In the genomic region with DNA sequence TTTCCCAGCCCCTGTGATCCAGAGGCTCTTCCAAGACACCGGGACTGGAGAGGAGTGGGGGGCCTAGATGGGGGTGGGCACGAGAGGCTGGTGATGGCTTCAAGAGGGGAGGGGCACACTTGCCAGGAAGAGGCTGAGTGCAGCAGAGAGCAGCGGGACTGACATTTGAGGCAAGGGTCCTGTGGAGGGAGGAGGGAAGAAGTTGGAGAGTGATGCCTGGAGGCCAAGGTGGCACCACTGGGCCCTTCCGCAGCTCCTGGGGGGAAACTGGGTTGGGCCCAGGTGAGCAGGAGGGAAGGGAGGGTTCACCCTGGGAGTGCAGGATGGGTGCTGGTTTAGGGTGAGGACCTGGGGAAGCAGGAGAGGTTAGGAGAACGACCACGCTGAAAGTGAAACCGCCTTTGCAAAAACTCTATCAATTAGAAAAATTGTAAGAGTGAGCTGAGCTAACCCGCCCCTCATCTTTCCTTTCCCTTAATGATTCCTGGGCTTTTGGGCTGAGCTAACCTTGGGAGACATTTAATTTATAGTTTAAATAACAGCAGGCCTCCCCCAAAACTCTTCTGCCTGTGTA, we compare ENCODE assay signal across 21 cellular contexts. TPM values are rescaled to one million over a fixed set of nuclear protein-coding genes. Genes with fewer than 3 reads are reported as not detected.
DNase-seq lines count a peak whose midpoint lies in the region; TF ChIP-seq lines count a peak whose summit lies in the region.
"Had no signal": no experiment of that assay in that cellular context is flagged by ENCODE, and none has a peak within 500 bp of the region (broad histone marks: within the 10 kb centered on the region; RNA-seq: fewer than 3 reads in every experiment).

No MANE protein-coding gene starts in this region.

- peak overlapping the region; percentile 24 for H3K4me3 Mint-ChIP-seq in T-helper 2 cell treated with Interferon-gamma antibody and Interleukin-4, amounts not matched to agents 5 μg/mL and 100 μg/mL, for 36 hours
- no peak overlapping the region for H3K4me3 Mint-ChIP-seq in type B pancreatic cell
- H3K4me3 Mint-ChIP-seq: B cell; CD4-positive, CD25-positive, alpha-beta regulatory T cell; CD8-positive, alpha-beta T cell; HFFc6 had no signal

- in situ Hi-C loops in GM13977 (cut with MboI; ENCODE audit: low pct_unique_long_range_greater_than_20kb, low sequenced_read_pairs, unreplicated experiment) = no loop called here

- H3K27ac Mint-ChIP-seq in T-helper 2 cell treated with Interferon-gamma antibody and Interleukin-4, amounts not matched to agents 5 μg/mL and 100 μg/mL, for 36 hours = no peak overlapping the region
- H3K27ac Mint-ChIP-seq in type B pancreatic cell = no peak overlapping the region
- H3K27ac Mint-ChIP-seq: B cell; CD4-positive, CD25-positive, alpha-beta regulatory T cell; CD8-positive, alpha-beta T cell; HFFc6 had no signal

- no peaks in the 10 kb centered on the region for H3K4me1 ChIP-seq in osteoblast (ENCODE audit: insufficient read depth, low read length)
- H3K4me1 ChIP-seq: HAP-1 had no signal

- H3K9me3 Mint-ChIP-seq in T-helper 2 cell treated with Interferon-gamma antibody and Interleukin-4, amounts not matched to agents 5 μg/mL and 100 μg/mL, for 36 hours = no peaks in the 10 kb centered on the region
- H3K9me3 Mint-ChIP-seq in type B pancreatic cell = no peaks in the 10 kb centered on the region
- H3K9me3 Mint-ChIP-seq: CD4-positive, CD25-positive, alpha-beta regulatory T cell; CD8-positive, alpha-beta T cell; HFFc6 had no signal

- H3K9me3 ChIP-seq in osteoblast (ENCODE audit: low read depth, low read length) = no peaks in the 10 kb centered on the region
- H3K9me3 ChIP-seq: HAP-1 had no signal

- TF ChIP-seq CTCF in osteoblast (IDR thresholded peaks at IDR 0.05; ENCODE audit: extremely low read depth, low read depth, low read length) = no peak
- TF ChIP-seq CTCF in type B pancreatic cell (conservative IDR thresholded peaks at IDR 0.05) = no peak
- TF ChIP-seq CTCF in GM13977 (IDR thresholded peaks at IDR 0.05; ENCODE audit: extremely low read depth, insufficient read depth, missing control alignments) = no peak

- DNase-seq in T-helper 2 cell treated with Interferon-gamma antibody and Interleukin-4, amounts not matched to agents 5 μg/mL and 100 μg/mL, for 36 hours (ENCODE audit: low spot score) = no peak
- DNase-seq in T-helper 2 cell (no peak), D341Med (ENCODE audit: low spot score) (peak; percentile 15), osteoblast (ENCODE audit: insufficient read length, low spot score, missing footprints) (peak; percentile 70), type B pancreatic cell (ENCODE audit: extremely low spot score, unreplicated experiment) (peak; percentile 43), GM13977 (ENCODE audit: low spot score) (no peak), HPDE6-E6E7 (ENCODE audit: extremely low spot score) (no peak)
- DNase-seq: Caco-2; CD4-positive, CD25-positive, alpha-beta regulatory T cell; CD8-positive, alpha-beta T cell; DMS 273 treated with DMSO at 0.1 percent for 48 hours; DMS79; EL; GDM1; GOT3; HFFc6 had no signal

- H3K4me2 ChIP-seq in osteoblast (ENCODE audit: insufficient read depth, low read length) = no peak overlapping the region
- H3K4me2 ChIP-seq: BLaER1 had no signal

- H3K27me3 ChIP-seq in osteoblast (ENCODE audit: insufficient read depth, low read length) = peaks cover 10% of the 10 kb centered on the region
- H3K27me3 ChIP-seq: BLaER1 had no signal

- no peak overlapping the region for H2AFZ ChIP-seq in osteoblast (ENCODE audit: low read length)

- no peaks in the 10 kb centered on the region for H3K79me2 ChIP-seq in osteoblast (ENCODE audit: insufficient read depth, low read length)

- no peaks in the 10 kb centered on the region for H3K36me3 Mint-ChIP-seq in T-helper 2 cell treated with Interferon-gamma antibody and Interleukin-4, amounts not matched to agents 5 μg/mL and 100 μg/mL, for 36 hours (ENCODE audit: low read depth)
- H3K36me3 Mint-ChIP-seq in type B pancreatic cell = no peaks in the 10 kb centered on the region
- H3K36me3 Mint-ChIP-seq: CD4-positive, CD25-positive, alpha-beta regulatory T cell; CD8-positive, alpha-beta T cell had no signal

- no peaks in the 10 kb centered on the region for H4K20me1 ChIP-seq in osteoblast (ENCODE audit: insufficient read depth, low read length)
- H4K20me1 ChIP-seq: BLaER1 had no signal

- H3K27me3 Mint-ChIP-seq in T-helper 2 cell treated with Interferon-gamma antibody and Interleukin-4, amounts not matched to agents 5 μg/mL and 100 μg/mL, for 36 hours (ENCODE audit: low read depth) = peaks cover 4% of the 10 kb centered on the region
- H3K27me3 Mint-ChIP-seq in type B pancreatic cell = no peaks in the 10 kb centered on the region

- no peak overlapping the region for H3K27ac ChIP-seq in osteoblast (ENCODE audit: low read depth, low read length)
- H3K27ac ChIP-seq: 22Rv1, BLaER1, C4-2B had no signal

- no peak overlapping the region for H3K4me3 ChIP-seq in osteoblast (ENCODE audit: insufficient read depth, low read length)
- H3K4me3 ChIP-seq: BLaER1, HAP-1 had no signal

- H3K4me1 Mint-ChIP-seq in T-helper 2 cell treated with Interferon-gamma antibody and Interleukin-4, amounts not matched to agents 5 μg/mL and 100 μg/mL, for 36 hours (ENCODE audit: low read depth) = peaks cover 22% of the 10 kb centered on the region
- H3K4me1 Mint-ChIP-seq in type B pancreatic cell (ENCODE audit: unreplicated experiment) = peaks cover 25% of the 10 kb centered on the region
- H3K4me1 Mint-ChIP-seq: B cell; CD4-positive, CD25-positive, alpha-beta regulatory T cell had no signal

- no peaks in the 10 kb centered on the region for H3K36me3 ChIP-seq in osteoblast (ENCODE audit: insufficient read depth, low read length)
- H3K36me3 ChIP-seq: BLaER1, HAP-1 had no signal

RNA-seq across cellular contexts. Expression of a gene that starts 26.2 kb away (rescaled TPM):
- total RNA-seq in osteoblast (not detected in 2 replicates), type B pancreatic cell (ENCODE audit: low replicate concordance) (3.7 and 5.6 TPM in 2 replicates)
- total RNA-seq: B cell; Caco-2; CD8-positive, alpha-beta T cell; HFFc6 had no signal

RNA-seq across cellular contexts. Expression of a gene that starts 39.8 kb away (rescaled TPM):
- total RNA-seq in osteoblast (not detected in 2 replicates), type B pancreatic cell (ENCODE audit: low replicate concordance) (not detected in 2 replicates)
- total RNA-seq: B cell; Caco-2; CD4-positive, CD25-positive, alpha-beta regulatory T cell; CD8-positive, alpha-beta T cell; HFFc6 had no signal

Comparison
In these comparisons a context has a peak if more than half of its experiments do, and no peak if none do; other contexts are left out.
1. DNase-seq: peak in D341Med (single experiment), osteoblast (single experiment) and type B pancreatic cell (single experiment); none in T-helper 2 cell treated with Interferon-gamma antibody and Interleukin-4, amounts not matched to agents 5 μg/mL and 100 μg/mL, for 36 hours (single experiment), T-helper 2 cell (0 of 5), GM13977 (single experiment) and HPDE6-E6E7 (single experiment).